Comparison of ENCODE assay signal across 7 cellular contexts in genomic region chr9:20884985-20885593, GRCh38.
DNase-seq lines count a peak whose midpoint lies in the region; ATAC-seq, FAIRE-seq and TF ChIP-seq lines count a peak whose summit lies in the region.

No MANE protein-coding gene starts in this region.

- H4K20me1 ChIP-seq in keratinocyte (ENCODE audit: control insufficient read depth, extremely low read depth, insufficient read depth, low read length) = no peaks in the 10 kb centered on the region

- H3K4me2 ChIP-seq in keratinocyte (ENCODE audit: control insufficient read depth, extremely low read depth, insufficient read depth, low read depth, low read length) = no peak overlapping the region

- H2AFZ ChIP-seq in keratinocyte (ENCODE audit: control insufficient read depth, low read length) = no peak overlapping the region

- FAIRE-seq in keratinocyte (lab: Jason Lieb, UNC) = peak; percentile 52

- H3K9ac ChIP-seq in keratinocyte (ENCODE audit: control insufficient read depth, extremely low read depth, insufficient read depth, low read length) = no peak overlapping the region

- no peak overlapping the region for H3K27ac ChIP-seq in keratinocyte (ENCODE audit: control insufficient read depth, insufficient read depth, low read length)

- no peaks in the 10 kb centered on the region for H3K36me3 ChIP-seq in keratinocyte (ENCODE audit: control insufficient read depth in 2 of 2, extremely low read depth in 1 of 2, insufficient read depth in 2 of 2, low read length in 2 of 2)

- H3K4me1 ChIP-seq in keratinocyte (ENCODE audit: control insufficient read depth, extremely low read depth, insufficient read depth, low read length) = no peaks in the 10 kb centered on the region

- in situ Hi-C loops in GM13976 (cut with MboI; ENCODE audit: low sequenced_read_pairs, unreplicated experiment) = no loop called here
- in situ Hi-C loops in astrocyte of the spinal cord (cut with HindIII; ENCODE audit: low sequenced_read_pairs) = no loop called here

- dilution Hi-C loops in keratinocyte (cut with MboI; ENCODE audit: extremely low pct_ligation_motif_present, low sequenced_read_pairs) = no loop called here

- no peaks in the 10 kb centered on the region for H3K9me3 ChIP-seq in keratinocyte (ENCODE audit: control insufficient read depth, low read depth, low read length)

- DNase-seq in GM13976 (ENCODE audit: low spot score) (peak; percentile 20), KG1 (lab: John Stamatoyannopoulos, UW) (peak; percentile 18), T-helper 1 cell (peak; percentile 17 to 50 (median 37)), astrocyte of the spinal cord (ENCODE audit: low read depth, low spot score) (peak; percentile 45), keratinocyte (ENCODE audit: low read depth, low spot score) (peak; percentile 1)
- DNase-seq in stimulated activated CD4-positive, alpha-beta T cell treated with anti-CD3 and anti-CD28 coated beads, TNF-alpha, amount 100 ng/mL, for 1 hour (ENCODE audit: low read depth in 3 of 3, low spot score in 1 of 3) = peak; percentile 0 to 40 (median 9)

- no peaks in the 10 kb centered on the region for H3K79me2 ChIP-seq in keratinocyte (ENCODE audit: control insufficient read depth, insufficient read depth, low read length)

- H3K27me3 ChIP-seq in keratinocyte (ENCODE audit: control insufficient read depth, extremely low read depth, insufficient read depth, low read length) = no peaks in the 10 kb centered on the region

- no peak overlapping the region for H3K4me3 ChIP-seq in astrocyte of the spinal cord (ENCODE audit: low read depth, low read length)
- no peak overlapping the region for H3K4me3 ChIP-seq in keratinocyte (ENCODE audit: control insufficient read depth in 2 of 3, extremely low read depth in 1 of 3, insufficient read depth in 2 of 3, low read depth in 1 of 3, low read length in 3 of 3)

- TF ChIP-seq CTCF in GM13976 (IDR thresholded peaks at IDR 0.05; ENCODE audit: borderline replicate concordance, control extremely low read depth, extremely low read depth, insufficient read depth, missing control alignments) (peak; percentile 38), astrocyte of the spinal cord (IDR thresholded peaks at IDR 0.05; ENCODE audit: low read depth, low read length) (peak; percentile 70), keratinocyte (optimal IDR thresholded peaks at IDR 0.05 in 1 of 3, IDR thresholded peaks at IDR 0.05 in 1 of 3, conservative IDR thresholded peaks at IDR 0.05 in 1 of 3; ENCODE audit: extremely low read depth in 1 of 3, insufficient read depth in 2 of 3, low read length in 3 of 3) (peak; percentile 20 to 69 (median 55))

- no peak for ATAC-seq in GM19397 (IDR thresholded peaks at IDR 0.05; ENCODE audit: unreplicated experiment)

- no peaks in the 10 kb centered on the region for H3K9me1 ChIP-seq in keratinocyte (ENCODE audit: control insufficient read depth, extremely low read depth, insufficient read depth, low read length)
